8 cellular contexts compared by ENCODE assay signal in the genomic region with DNA sequence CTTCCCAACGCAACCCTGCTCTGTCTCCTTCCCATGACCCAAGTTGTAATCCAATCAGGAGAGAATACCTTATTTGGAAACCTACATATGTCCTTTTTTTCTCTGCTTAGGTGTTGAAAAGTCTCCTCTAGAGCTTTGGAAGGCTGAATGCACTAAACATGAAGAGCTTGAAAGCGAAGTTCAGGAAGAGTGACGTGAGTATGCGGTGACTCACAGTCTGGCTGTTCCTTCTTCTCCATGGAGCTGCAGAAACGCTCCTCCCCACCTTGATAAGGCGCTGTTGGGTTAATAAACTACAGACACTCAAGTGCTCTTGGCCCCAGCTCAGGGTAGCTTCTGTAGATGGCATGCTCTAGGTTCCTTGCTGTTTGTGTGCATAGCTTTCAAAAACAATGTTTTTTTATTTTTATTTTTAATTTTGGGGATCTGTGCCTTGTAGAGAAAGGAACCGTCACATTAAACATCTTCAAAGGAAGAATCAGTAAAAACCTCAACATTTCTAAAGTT. TPM values are rescaled to one million over a fixed set of nuclear protein-coding genes. Genes with fewer than 3 reads are reported as not detected.
DNase-seq lines count a peak whose midpoint lies in the region; ATAC-seq, FAIRE-seq and TF ChIP-seq lines count a peak whose summit lies in the region.

No MANE protein-coding gene starts in this region.

- H3K4me3 Mint-ChIP-seq in osteocyte (ENCODE audit: unreplicated experiment) = no peak overlapping the region

- H3K36me3 Mint-ChIP-seq in osteocyte (ENCODE audit: unreplicated experiment) = peaks cover 23% of the 10 kb centered on the region

- FAIRE-seq in GM12892 (lab: Jason Lieb, UNC) = no peak

- TF ChIP-seq POLR2A in GM12892 (IDR thresholded peaks at IDR 0.05; ENCODE audit: low read depth, low read length) = no peak

- H3K9me3 Mint-ChIP-seq in osteocyte (ENCODE audit: unreplicated experiment) = no peaks in the 10 kb centered on the region

- H3K4me1 Mint-ChIP-seq in osteocyte (ENCODE audit: unreplicated experiment) = peaks cover 70% of the 10 kb centered on the region

- no peak for TF ChIP-seq CTCF in foreskin fibroblast (IDR thresholded peaks at IDR 0.05; ENCODE audit: low read depth, low read length)
- no peak for TF ChIP-seq CTCF in osteocyte (IDR thresholded peaks at IDR 0.05)

- no peaks in the 10 kb centered on the region for H3K27me3 Mint-ChIP-seq in osteocyte (ENCODE audit: unreplicated experiment)

- peak; percentile 95 for DNase-seq in EH (ENCODE audit: low read depth)
- DNase-seq in RPMI7951 (ENCODE audit: low read depth) = peak; percentile 92
- peak; percentile 60 to 64 for DNase-seq in foreskin fibroblast
- no peak for DNase-seq in osteocyte (ENCODE audit: extremely low spot score, unreplicated experiment)
- no peak for DNase-seq in GM12892 (ENCODE audit: insufficient read length)
- DNase-seq in NCI-H2029 (lab: John Stamatoyannopoulos, UW) = no peak
- DNase-seq in cerebellum (ENCODE audit: low spot score) = no peak

- H3K27ac Mint-ChIP-seq in osteocyte (ENCODE audit: unreplicated experiment) = peak overlapping the region; percentile 82

- H3K4me3 ChIP-seq in foreskin fibroblast (ENCODE audit: low read depth in 1 of 2, low read length in 2 of 2) = no peak overlapping the region

- no peak for ATAC-seq in GM19455 (IDR thresholded peaks at IDR 0.05; ENCODE audit: unreplicated experiment)

RNA-seq across cellular contexts. Expression of a gene that starts 30.7 kb away (rescaled TPM):
- total RNA-seq in RPMI7951 (2014; rRNA removed; shearing (Covaris generic)) = 31.3 and 36.8 TPM in 2 replicates
- total RNA-seq in osteocyte = 130 and 138 TPM in 2 replicates
- 5.6 TPM for polyA plus RNA-seq in GM12892 (2012; ENCODE audit: missing spikeins)
- 20.0 TPM for total RNA-seq in cerebellum

Comparison
In these comparisons a context has a peak if more than half of its experiments do, and no peak if none do; other contexts are left out.
1. DNase-seq: peak in EH (single experiment), RPMI7951 (single experiment) and foreskin fibroblast (2 of 2); none in osteocyte (single experiment), GM12892 (single experiment), NCI-H2029 (single experiment) and cerebellum (single experiment).